In the genomic region with DNA sequence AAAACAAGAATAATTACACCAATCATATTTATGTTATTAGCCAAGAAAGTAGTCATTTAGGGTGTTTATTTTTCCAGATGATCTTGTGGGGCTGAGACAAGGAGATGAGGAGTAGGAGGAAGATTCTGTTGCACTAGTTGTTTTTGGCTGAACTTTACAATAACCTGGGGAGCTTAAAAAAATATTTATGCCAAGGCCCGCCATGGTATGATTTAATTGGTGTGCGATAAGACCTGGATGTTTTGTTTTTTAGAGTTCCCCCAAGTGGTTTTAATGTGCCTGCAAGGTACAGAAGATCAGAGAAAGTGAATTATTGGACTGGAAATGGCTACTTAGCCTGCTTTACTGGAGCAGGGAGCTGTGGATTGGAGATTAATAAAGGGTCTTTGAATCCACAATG, we compare ENCODE assay signal across 2 cellular contexts.
TF ChIP-seq lines count a peak whose summit lies in the region.

No MANE protein-coding gene starts in this region.

TF ChIP-seq in K562, 482 proteins besides CTCF, POLR2A, EP300 and RAD21 (continued from another document):
- TF ChIP-seq TEAD4 (IDR thresholded peaks at IDR 0.05; ENCODE audit: low read length), result no peak
- no peak for TF ChIP-seq TEAD4 (CRISPR knock-in tag; IDR thresholded peaks at IDR 0.05; ENCODE audit: borderline replicate concordance)
- no peak for TF ChIP-seq ZNF41 (CRISPR knock-in tag; conservative IDR thresholded peaks at IDR 0.05)
- no peak for TF ChIP-seq ZNF12 (CRISPR knock-in tag; IDR thresholded peaks at IDR 0.05)
- TF ChIP-seq, protein P1, sequence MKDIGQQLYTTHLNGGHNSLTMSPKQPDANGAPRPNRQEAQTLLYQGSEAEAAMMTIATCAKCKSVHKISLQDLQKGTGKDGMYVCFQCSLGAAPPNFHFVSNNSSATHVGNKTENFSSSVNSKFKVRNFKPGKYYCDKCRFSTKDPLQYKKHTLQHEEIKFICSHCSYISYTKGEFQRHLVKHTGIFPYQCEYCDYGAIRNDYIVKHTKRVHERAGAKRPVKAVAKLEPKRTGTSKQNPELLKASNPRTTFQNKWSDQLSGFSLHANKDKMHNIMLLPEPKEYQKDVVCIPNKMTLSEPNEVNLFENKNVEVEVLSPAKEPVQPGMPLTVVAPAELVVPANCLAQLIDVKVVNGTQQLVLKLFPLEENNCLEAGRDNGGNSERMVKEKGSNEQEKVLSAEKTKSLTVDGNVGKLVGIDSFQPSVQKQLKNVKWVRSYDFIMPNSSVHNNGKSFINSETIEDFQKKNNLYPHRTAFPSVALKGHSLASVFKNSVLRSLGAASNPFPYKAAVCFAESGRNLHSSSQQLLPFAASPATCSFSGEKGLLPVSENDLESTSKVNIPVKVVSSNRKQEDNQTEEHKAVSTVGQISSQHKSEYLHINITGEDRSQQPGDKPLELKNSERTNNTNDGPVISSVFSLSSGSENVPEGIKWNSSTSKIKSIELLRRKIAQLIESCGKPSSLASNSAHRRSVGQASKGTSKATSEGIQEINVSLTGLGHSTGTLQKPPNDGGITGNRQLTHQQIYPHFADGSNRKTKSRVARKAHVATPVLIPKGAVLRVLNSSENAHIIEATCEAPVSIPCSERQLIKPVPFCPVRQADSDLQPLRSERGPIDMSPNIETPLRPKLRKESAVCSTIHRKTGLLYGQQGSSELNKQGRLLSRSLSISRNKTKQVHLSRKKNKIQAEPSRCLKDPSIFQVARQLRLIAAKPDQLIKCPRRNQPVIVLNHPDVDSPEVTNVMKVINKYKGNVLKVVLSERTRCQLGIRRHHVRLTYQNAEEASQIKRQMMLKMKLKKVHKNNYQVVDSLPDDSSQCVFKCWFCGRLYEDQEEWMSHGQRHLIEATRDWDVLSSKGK (CRISPR knock-in tag; IDR thresholded peaks at IDR 0.05), result no peak

TF ChIP-seq in GM23338, 12 proteins besides CTCF, POLR2A, EP300 and RAD21 (continued from another document):
- TF ChIP-seq, protein P2, sequence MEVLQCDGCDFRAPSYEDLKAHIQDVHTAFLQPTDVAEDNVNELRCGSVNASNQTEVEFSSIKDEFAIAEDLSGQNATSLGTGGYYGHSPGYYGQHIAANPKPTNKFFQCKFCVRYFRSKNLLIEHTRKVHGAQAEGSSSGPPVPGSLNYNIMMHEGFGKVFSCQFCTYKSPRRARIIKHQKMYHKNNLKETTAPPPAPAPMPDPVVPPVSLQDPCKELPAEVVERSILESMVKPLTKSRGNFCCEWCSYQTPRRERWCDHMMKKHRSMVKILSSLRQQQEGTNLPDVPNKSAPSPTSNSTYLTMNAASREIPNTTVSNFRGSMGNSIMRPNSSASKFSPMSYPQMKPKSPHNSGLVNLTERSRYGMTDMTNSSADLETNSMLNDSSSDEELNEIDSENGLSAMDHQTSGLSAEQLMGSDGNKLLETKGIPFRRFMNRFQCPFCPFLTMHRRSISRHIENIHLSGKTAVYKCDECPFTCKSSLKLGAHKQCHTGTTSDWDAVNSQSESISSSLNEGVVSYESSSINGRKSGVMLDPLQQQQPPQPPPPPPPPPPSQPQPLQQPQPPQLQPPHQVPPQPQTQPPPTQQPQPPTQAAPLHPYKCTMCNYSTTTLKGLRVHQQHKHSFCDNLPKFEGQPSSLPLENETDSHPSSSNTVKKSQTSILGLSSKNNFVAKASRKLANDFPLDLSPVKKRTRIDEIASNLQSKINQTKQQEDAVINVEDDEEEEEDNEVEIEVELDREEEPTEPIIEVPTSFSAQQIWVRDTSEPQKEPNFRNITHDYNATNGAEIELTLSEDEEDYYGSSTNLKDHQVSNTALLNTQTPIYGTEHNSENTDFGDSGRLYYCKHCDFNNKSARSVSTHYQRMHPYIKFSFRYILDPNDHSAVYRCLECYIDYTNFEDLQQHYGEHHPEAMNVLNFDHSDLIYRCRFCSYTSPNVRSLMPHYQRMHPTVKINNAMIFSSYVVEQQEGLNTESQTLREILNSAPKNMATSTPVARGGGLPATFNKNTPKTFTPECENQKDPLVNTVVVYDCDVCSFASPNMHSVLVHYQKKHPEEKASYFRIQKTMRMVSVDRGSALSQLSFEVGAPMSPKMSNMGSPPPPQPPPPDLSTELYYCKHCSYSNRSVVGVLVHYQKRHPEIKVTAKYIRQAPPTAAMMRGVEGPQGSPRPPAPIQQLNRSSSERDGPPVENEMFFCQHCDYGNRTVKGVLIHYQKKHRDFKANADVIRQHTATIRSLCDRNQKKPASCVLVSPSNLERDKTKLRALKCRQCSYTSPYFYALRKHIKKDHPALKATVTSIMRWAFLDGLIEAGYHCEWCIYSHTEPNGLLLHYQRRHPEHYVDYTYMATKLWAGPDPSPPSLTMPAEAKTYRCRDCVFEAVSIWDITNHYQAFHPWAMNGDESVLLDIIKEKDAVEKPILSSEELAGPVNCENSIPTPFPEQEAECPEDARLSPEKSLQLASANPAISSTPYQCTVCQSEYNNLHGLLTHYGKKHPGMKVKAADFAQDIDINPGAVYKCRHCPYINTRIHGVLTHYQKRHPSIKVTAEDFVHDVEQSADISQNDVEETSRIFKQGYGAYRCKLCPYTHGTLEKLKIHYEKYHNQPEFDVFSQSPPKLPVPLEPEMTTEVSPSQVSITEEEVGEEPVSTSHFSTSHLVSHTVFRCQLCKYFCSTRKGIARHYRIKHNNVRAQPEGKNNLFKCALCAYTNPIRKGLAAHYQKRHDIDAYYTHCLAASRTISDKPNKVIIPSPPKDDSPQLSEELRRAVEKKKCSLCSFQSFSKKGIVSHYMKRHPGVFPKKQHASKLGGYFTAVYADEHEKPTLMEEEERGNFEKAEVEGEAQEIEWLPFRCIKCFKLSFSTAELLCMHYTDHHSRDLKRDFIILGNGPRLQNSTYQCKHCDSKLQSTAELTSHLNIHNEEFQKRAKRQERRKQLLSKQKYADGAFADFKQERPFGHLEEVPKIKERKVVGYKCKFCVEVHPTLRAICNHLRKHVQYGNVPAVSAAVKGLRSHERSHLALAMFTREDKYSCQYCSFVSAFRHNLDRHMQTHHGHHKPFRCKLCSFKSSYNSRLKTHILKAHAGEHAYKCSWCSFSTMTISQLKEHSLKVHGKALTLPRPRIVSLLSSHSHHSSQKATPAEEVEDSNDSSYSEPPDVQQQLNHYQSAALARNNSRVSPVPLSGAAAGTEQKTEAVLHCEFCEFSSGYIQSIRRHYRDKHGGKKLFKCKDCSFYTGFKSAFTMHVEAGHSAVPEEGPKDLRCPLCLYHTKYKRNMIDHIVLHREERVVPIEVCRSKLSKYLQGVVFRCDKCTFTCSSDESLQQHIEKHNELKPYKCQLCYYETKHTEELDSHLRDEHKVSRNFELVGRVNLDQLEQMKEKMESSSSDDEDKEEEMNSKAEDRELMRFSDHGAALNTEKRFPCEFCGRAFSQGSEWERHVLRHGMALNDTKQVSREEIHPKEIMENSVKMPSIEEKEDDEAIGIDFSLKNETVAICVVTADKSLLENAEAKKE (CRISPR knock-in tag; IDR thresholded peaks at IDR 0.05), result no peak
